Comparison of ENCODE assay signal across 29 cellular contexts in the genomic region with DNA sequence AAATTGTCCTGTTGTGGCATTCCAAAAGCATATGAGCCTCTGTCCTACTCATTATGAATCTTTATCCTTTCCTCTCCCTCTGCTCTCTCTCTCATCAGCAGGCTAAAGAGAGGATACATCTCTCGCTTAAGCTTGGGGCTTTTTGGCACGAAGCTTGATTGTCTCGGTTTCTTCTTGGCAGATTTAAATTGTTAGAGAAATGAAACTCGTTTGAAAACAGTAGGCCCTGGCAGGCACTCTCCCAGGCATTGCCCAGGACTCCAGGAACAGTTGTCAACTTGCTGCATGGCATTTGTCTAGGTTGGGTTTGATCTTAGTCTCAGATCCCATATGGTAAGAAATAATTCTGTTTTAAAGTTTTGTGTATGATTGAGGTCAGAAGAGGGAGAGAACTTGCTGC. TPM values are rescaled to one million over a fixed set of nuclear protein-coding genes. Genes with fewer than 3 reads are reported as not detected.
DNase-seq lines count a peak whose midpoint lies in the region; ATAC-seq, FAIRE-seq and TF ChIP-seq lines count a peak whose summit lies in the region.
"Had no signal": no experiment of that assay in that cellular context is flagged by ENCODE, and none has a peak within 500 bp of the region (broad histone marks: within the 10 kb centered on the region; RNA-seq: fewer than 3 reads in every experiment).

No MANE protein-coding gene starts in this region.

- POLR2A ChIA-PET in GM12878 (lab: Charles Lee): no interaction called here

- H3K79me2 ChIP-seq in GM12878 (ENCODE audit: control insufficient read depth, insufficient read depth, low read length): no peaks in the 10 kb centered on the region

- no peak for TF ChIP-seq RAD21 in GM12878 (IDR thresholded peaks at IDR 0.05; ENCODE audit: insufficient read depth, low read depth, low read length)

- intact Hi-C loops in GM12878 (cut with micrococcal nuclease; ENCODE audit: unreplicated experiment): no loop called here

- ATAC-seq in GM12878: peak; percentile 42
- ATAC-seq in HG03175 (IDR thresholded peaks at IDR 0.05; ENCODE audit: unreplicated experiment): no peak
- ATAC-seq: K562 had no signal

- WGBS in GM12878 (ENCODE audit: insufficient coverage, insufficient replicate concordance, low lambda C conversion rate, missing lambda C conversion rate): 5% methylated on average over 4 of the region's 4 CpGs

- CTCF ChIA-PET in GM12878 (lab: Yijun Ruan, JAX): interaction anchor here (0.6 kb wide), 1 partner anchor 1760 kb away, joined by 3 read pairs; no protein-coding TSS in a partner anchor

- no peaks in the 10 kb centered on the region for H3K27me3 ChIP-seq in GM12878 (replicated peaks in 1 of 2; ENCODE audit: control insufficient read depth in 2 of 2, insufficient read depth in 2 of 2, low read length in 1 of 2)
- H3K27me3 ChIP-seq: BE2C, Peyer's patch had no signal

- DNase-seq in DMS 273 (lab: John Stamatoyannopoulos, UW; ENCODE audit: unreplicated experiment): peak; percentile 46
- DNase-seq in DMS 273 treated with DMSO at 0.1 percent for 48 hours (lab: John Stamatoyannopoulos, UW): no peak
- no peak for DNase-seq in GM12878 (ENCODE audit: low read depth, low spot score)
- DNase-seq in globus pallidus (ENCODE audit: low spot score): peak; percentile 37
- peak; percentile 50 for DNase-seq in pons (ENCODE audit: low spot score)
- DNase-seq in COLO829 (ENCODE audit: low spot score): no peak
- no peak for DNase-seq in activated CD4-positive, alpha-beta T cell treated with anti-CD3 and anti-CD28 coated beads for 4 hours
- DNase-seq: BE2C, DMS53, GOT3, HFFc6, NCI-H1105 treated with DMSO at 0.1 percent for 48 hours, NCI-H146, NCI-H2029, NCI-H526 treated with DMSO at 0.1 percent for 48 hours, Peyer's patch, SHP77 treated with DMSO at 0.1 percent for 48 hours had no signal

- H3K4me1 ChIP-seq in GM12878 (ENCODE audit: control insufficient read depth, insufficient read depth, low read length): no peaks in the 10 kb centered on the region
- H3K4me1 ChIP-seq: HAP-1, Peyer's patch had no signal

- H4K20me1 ChIP-seq in GM12878 (ENCODE audit: control insufficient read depth, insufficient read depth): no peaks in the 10 kb centered on the region

- no peak for FAIRE-seq in GM12878 (lab: Jason Lieb, UNC)
- FAIRE-seq: G401.6, HTR-8/SVneo, K562 had no signal

- H3K9me3 ChIP-seq in GM12878 (replicated peaks; ENCODE audit: control insufficient read depth, insufficient read depth, low read length): no peaks in the 10 kb centered on the region
- H3K9me3 ChIP-seq: BE2C, HAP-1, Peyer's patch had no signal

- no peak for TF ChIP-seq POLR2A in GM12878 (IDR thresholded peaks at IDR 0.05; ENCODE audit: low read depth, low read length)

- TF ChIP-seq EP300 in GM12878 (IDR thresholded peaks at IDR 0.05; ENCODE audit: borderline replicate concordance in 1 of 2, control insufficient read depth in 1 of 2, low read depth in 2 of 2, low read length in 2 of 2): no peak

- SMC1A ChIA-PET in GM12878 (lab: Charles Lee; ENCODE audit: uncharacterized antibody, unreplicated experiment): interaction anchor here (0.8 to 1.9 kb wide), 11 partner anchors 21 to 247 kb away, joined by 3 to 7 read pairs (median 4); no protein-coding TSS in a partner anchor

- RAD21 ChIA-PET in GM12878 (lab: Charles Lee; ENCODE audit: unreplicated experiment): interaction anchor here (0.8 to 1.2 kb wide), 2 partner anchors 31 to 45 kb away, joined by 3 read pairs; no protein-coding TSS in a partner anchor

- no TSS peak for BruUV-seq in GM12878 (replicated peaks; lab: Mats Ljungman, UMichigan)

- TF ChIP-seq CTCF in GM12878 (IDR thresholded peaks at IDR 0.05 in 2 of 3, conservative IDR thresholded peaks at IDR 0.05 in 1 of 3; ENCODE audit: control insufficient read depth in 2 of 3, extremely low read depth in 1 of 3, insufficient read depth in 1 of 3, low read depth in 3 of 3, low read length in 3 of 3): no peak

- in situ Hi-C loops in GM12878 (cut with MboI): no loop called here

- H3K4me3 ChIP-seq in GM12878: no peak overlapping the region
- H3K4me3 ChIP-seq: HAP-1, K562, Peyer's patch, SK-N-MC had no signal

- H2AFZ ChIP-seq in GM12878 (ENCODE audit: control insufficient read depth, low read depth, low read length): no peak overlapping the region

- H3K27ac ChIP-seq in GM12878 (ENCODE audit: control insufficient read depth, insufficient read depth): no peak overlapping the region
- H3K27ac ChIP-seq: 22Rv1, Peyer's patch, SK-N-MC had no signal

- no peaks in the 10 kb centered on the region for H3K36me3 ChIP-seq in GM12878 (ENCODE audit: control insufficient read depth in 2 of 2, insufficient read depth in 2 of 2, low read length in 1 of 2)
- H3K36me3 ChIP-seq: BE2C, HAP-1, Peyer's patch had no signal

- H3K9ac ChIP-seq in GM12878 (ENCODE audit: control insufficient read depth, insufficient read depth, low read length): no peak overlapping the region

- H3K4me2 ChIP-seq in GM12878 (ENCODE audit: control insufficient read depth, insufficient read depth): no peak overlapping the region

TF ChIP-seq in GM12878, 131 proteins besides CTCF, POLR2A, EP300 and RAD21:
- TF ChIP-seq ZZZ3 (IDR thresholded peaks at IDR 0.05; ENCODE audit: control insufficient read depth, insufficient read length, low read depth) (no peak), IKZF1 (conservative IDR thresholded peaks at IDR 0.05) (peak; percentile 34; the same call in 1 of the 2 replicates)

RNA-seq across cellular contexts. Expression of a gene that starts 35.5 kb away (rescaled TPM):
- total RNA-seq in GM12878 (2013; cell fraction: nucleolus; rRNA removed): not detected in 2 replicates
- total RNA-seq in GM12878 (2014; rRNA removed): 0.22 TPM in 1 of 2 replicates, not detected in the other
- not detected in 2 replicates for total RNA-seq in GM12878 (2014; rRNA removed; fragmentation: Illumina TruSeq; extraction: Trizol)
- total RNA-seq in GM12878 (2021): not detected in 2 replicates
- not detected for polyA plus RNA-seq in GM12878 (2011; ENCODE audit: low read depth)
- 0.12 and 0.22 TPM in 2 replicates for polyA plus RNA-seq in GM12878 (2011; rRNA removed)
- polyA plus RNA-seq in GM12878 (2011; cell fraction: cytosol; rRNA removed): not detected in 2 replicates
- polyA plus RNA-seq in GM12878 (2011; cell fraction: nucleus; rRNA removed): not detected in 2 replicates
- not detected in 2 replicates for polyA plus RNA-seq in GM12878 (2012)
- 0.16 TPM in 1 of 2 replicates, not detected in the other for polyA plus RNA-seq in GM12878 (2014; fragmentation: Illumina TruSeq; extraction: Trizol)
- not detected for polyA plus RNA-seq in GM12878 (2014; fragmentation: Nextera tagmentation; extraction: Ambion mirVana)
- polyA plus RNA-seq in GM12878 (2014; rRNA removed): 0.10 TPM in 1 of 2 replicates, not detected in the other
- polyA plus RNA-seq in GM12878 (2016; fragmentation: Nextera tagmentation; extraction: Ambion mirVana): not detected
- polyA minus RNA-seq in GM12878 (2011; rRNA and poly(A)+ RNA removed): not detected in 2 replicates
- polyA minus RNA-seq in GM12878 (2011; cell fraction: cytosol; rRNA and poly(A)+ RNA removed): not detected in 2 replicates
- not detected in 2 replicates for polyA minus RNA-seq in GM12878 (2011; cell fraction: nucleus; rRNA and poly(A)+ RNA removed)
- total RNA-seq: HFFc6, LHCN-M2, MCF 10A, NCI-H460, OCI-LY7, Peyer's patch had no signal
- polyA plus RNA-seq: CD14-positive monocyte had no signal

Comparison
In these comparisons a context has a peak if more than half of its experiments do, and no peak if none do; other contexts are left out.
1. DNase-seq: peak in DMS 273 (single experiment), globus pallidus (single experiment) and pons (single experiment); none in DMS 273 treated with DMSO at 0.1 percent for 48 hours (single experiment), GM12878 (single experiment), COLO829 (single experiment) and activated CD4-positive, alpha-beta T cell treated with anti-CD3 and anti-CD28 coated beads for 4 hours (0 of 2).